ENCODE assay signal across 5 cellular contexts in genomic region chr1:210731597-210731996, GRCh38.
"Had no signal": no experiment of that assay in that cellular context is flagged by ENCODE, and none has a peak within 500 bp of the region (broad histone marks: within the 10 kb centered on the region; RNA-seq: fewer than 3 reads in every experiment).

No MANE protein-coding gene starts in this region.

- H3K4me3 ChIP-seq: GM23338, K562 had no signal

- H3K4me2 ChIP-seq: GM23338 had no signal

- H2AFZ ChIP-seq: GM23338 had no signal

- ATAC-seq: GM23338, K562 had no signal

- DNase-seq: H9, HCEC 1CT, IMR-90 had no signal
